ENCODE assay signal across 19 cellular contexts in the genomic region with DNA sequence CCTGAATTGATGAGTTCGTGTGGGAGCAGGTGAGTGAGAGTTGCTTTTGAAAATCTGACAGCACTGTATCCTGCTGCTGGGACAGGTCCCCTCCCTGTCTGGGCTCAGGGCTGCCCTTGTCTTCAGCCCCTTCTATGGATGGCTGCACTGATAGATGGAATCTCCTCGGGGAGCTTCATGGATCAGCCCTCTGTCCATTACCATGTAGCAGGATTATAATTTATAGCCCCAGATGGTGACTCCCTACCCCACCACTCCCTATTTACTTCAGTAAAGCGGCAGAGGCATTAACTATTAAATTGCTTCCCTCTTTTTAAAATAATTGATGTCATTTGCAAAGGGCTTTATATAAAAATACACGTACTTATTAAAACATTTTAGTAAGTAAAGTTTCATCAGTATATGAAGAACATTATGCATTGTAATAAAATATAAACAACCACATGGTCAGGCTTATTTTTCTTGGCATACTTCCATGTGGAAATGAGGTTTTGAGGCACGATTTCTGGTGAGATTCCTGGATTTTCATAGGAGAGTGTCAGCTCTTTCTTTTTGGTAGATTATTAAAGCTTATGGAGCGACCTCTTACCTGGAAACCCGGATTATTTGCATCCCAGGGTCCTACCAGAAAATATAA. TPM values are rescaled to one million over a fixed set of nuclear protein-coding genes. Genes with fewer than 3 reads are reported as not detected.
DNase-seq lines count a peak whose midpoint lies in the region; ATAC-seq and TF ChIP-seq lines count a peak whose summit lies in the region.
"Had no signal": no experiment of that assay in that cellular context is flagged by ENCODE, and none has a peak within 500 bp of the region (broad histone marks: within the 10 kb centered on the region; RNA-seq: fewer than 3 reads in every experiment).

No MANE protein-coding gene starts in this region.

- H3K36me3 ChIP-seq in psoas muscle (ENCODE audit: insufficient read depth in 1 of 2, low read depth in 1 of 2), result no peaks in the 10 kb centered on the region
- H3K36me3 ChIP-seq: sigmoid colon had no signal

- TF ChIP-seq CTCF in fibroblast of pulmonary artery (IDR thresholded peaks at IDR 0.05; ENCODE audit: low read length, missing control alignments) (no peak), psoas muscle (IDR thresholded peaks at IDR 0.05) (no peak)

- intact Hi-C loops in psoas muscle (cut with DNase I), result no loop called here

- H3K9me3 ChIP-seq in psoas muscle, result no peaks in the 10 kb centered on the region
- H3K9me3 ChIP-seq: Caco-2, sigmoid colon had no signal

- H3K4me1 ChIP-seq in psoas muscle, result peaks cover 15% of the 10 kb centered on the region
- H3K4me1 ChIP-seq: Caco-2 had no signal

- DNase-seq in DMS 273 (lab: John Stamatoyannopoulos, UW; ENCODE audit: unreplicated experiment), result peak; percentile 91
- DNase-seq in NCI-H1417 treated with DMSO at 0.1 percent for 48 hours (lab: John Stamatoyannopoulos, UW), result peak; percentile 95
- DNase-seq in NCI-H82 (lab: John Stamatoyannopoulos, UW), result peak; percentile 99
- peak; percentile 2 for DNase-seq in fibroblast of pulmonary artery (ENCODE audit: low read depth)
- DNase-seq in amniotic stem cell (lab: John Stamatoyannopoulos, UW), result no peak
- DNase-seq in superior temporal gyrus (ENCODE audit: extremely low spot score), result no peak
- DNase-seq in psoas muscle, result no peak
- DNase-seq: activated CD8-positive, alpha-beta memory T cell treated with anti-CD3 and anti-CD28 coated beads, Interleukin-2, amount 50 U/mL, for 48 hours; activated naive CD4-positive, alpha-beta T cell treated with anti-CD3 and anti-CD28 coated beads, Interleukin-2, amount 50 U/mL, for 16 hours; Caco-2; effector CD4-positive, alpha-beta T cell; kidney; NCI-H510A treated with DMSO at 0.1 percent for 48 hours; occipital lobe; RPMI8226; sigmoid colon; stimulated activated CD4-positive, alpha-beta T cell treated with anti-CD3 and anti-CD28 coated beads, Interleukin-4, amount 100 ng/mL, for 24 hours; trophoblast cell had no signal

- H3K27me3 ChIP-seq in psoas muscle (ENCODE audit: insufficient read depth in 3 of 3, low read length in 2 of 3), result no peaks in the 10 kb centered on the region
- H3K27me3 ChIP-seq: sigmoid colon had no signal

- no peak for ATAC-seq in GM19463 (IDR thresholded peaks at IDR 0.05; ENCODE audit: unreplicated experiment)
- no peak for ATAC-seq in psoas muscle

- no peak overlapping the region for H3K4me3 ChIP-seq in fibroblast of pulmonary artery (replicated peaks; ENCODE audit: low read depth, low read length)
- no peak overlapping the region for H3K4me3 ChIP-seq in psoas muscle
- H3K4me3 ChIP-seq: sigmoid colon had no signal

- 45 to 50% (median 46%) methylated on average over 7 of the region's 7 CpGs for WGBS in psoas muscle, 3 donors

- no peak overlapping the region for H3K27ac ChIP-seq in psoas muscle

RNA-seq across cellular contexts. Expression of a gene that starts 38.5 kb away (rescaled TPM):
- 1 to 10 TPM; 5.0 to 7.6 (median 6.9) TPM for total RNA-seq in psoas muscle
- 1 to 10 TPM; 2.6 to 4.3 (median 2.7) TPM for polyA plus RNA-seq in psoas muscle

Comparison
In these comparisons a context has a peak if more than half of its experiments do, and no peak if none do; other contexts are left out.
1. DNase-seq: peak in DMS 273 (single experiment), NCI-H1417 treated with DMSO at 0.1 percent for 48 hours (single experiment), NCI-H82 (single experiment) and fibroblast of pulmonary artery (single experiment); none in amniotic stem cell (single experiment), superior temporal gyrus (single experiment) and psoas muscle (0 of 2).